Comparison of ENCODE assay signal across 9 cellular contexts in the genomic region with DNA sequence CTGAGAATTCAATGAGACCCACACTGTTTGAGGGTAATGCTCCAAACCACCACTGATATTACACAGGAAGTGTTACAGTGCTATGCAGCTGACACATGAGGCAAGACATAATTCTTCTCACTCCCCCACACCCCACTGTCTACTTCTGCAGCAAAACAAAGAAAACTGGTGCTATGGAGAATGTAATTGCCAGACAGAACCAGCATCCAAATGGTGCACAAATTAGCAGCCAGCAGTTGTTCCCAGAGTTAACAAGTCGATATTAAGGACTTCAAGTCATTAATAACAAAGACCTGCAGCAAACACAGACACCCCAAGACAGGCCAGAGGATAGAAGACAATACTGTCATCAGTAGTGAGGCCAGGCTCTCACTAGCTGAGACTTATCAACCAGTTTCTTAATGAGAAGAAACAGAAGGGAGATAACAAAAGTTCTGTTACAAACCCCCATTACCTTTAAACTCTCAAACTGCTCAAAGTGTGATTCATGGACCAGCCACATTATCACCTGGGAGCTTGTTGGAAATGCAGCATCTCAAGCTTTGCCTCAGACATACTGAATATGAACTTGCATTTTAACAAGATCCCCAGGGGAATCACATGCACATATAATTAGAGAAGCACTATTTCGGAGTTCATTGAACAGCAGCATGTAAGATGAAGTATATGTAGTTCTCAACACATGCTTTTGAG. TPM values are rescaled to one million over a fixed set of nuclear protein-coding genes. Genes with fewer than 3 reads are reported as not detected.
A peak's percentile ranks its signal among the peaks of the same experiment; 100 is the strongest.
DNase-seq lines count a peak whose midpoint lies in the region; ATAC-seq and TF ChIP-seq lines count a peak whose summit lies in the region.
"Had no signal": no experiment of that assay in that cellular context is flagged by ENCODE, and none has a peak within 500 bp of the region (broad histone marks: within the 10 kb centered on the region; RNA-seq: fewer than 3 reads in every experiment).

No MANE protein-coding gene starts in this region.

- no peaks in the 10 kb centered on the region for H4K20me1 ChIP-seq in GM23338 (replicated peaks; ENCODE audit: insufficient read depth)

- no peaks in the 10 kb centered on the region for H3F3A ChIP-seq in GM23338 (replicated peaks; ENCODE audit: low read depth)

- no peaks in the 10 kb centered on the region for H3K9me3 Mint-ChIP-seq in GM23338

- H3K4me1 Mint-ChIP-seq in GM23338, result no peaks in the 10 kb centered on the region

- H3K9me3 ChIP-seq in aorta (ENCODE audit: control insufficient read depth, low read length) (no peaks in the 10 kb centered on the region), Peyer's patch (no peaks in the 10 kb centered on the region)
- H3K9me3 ChIP-seq: heart left ventricle had no signal

- H3K4me3 ChIP-seq in AG10803 (ENCODE audit: low read length) (no peak overlapping the region), GM23338 (no peak overlapping the region), fibroblast of the aortic adventitia (ENCODE audit: low read depth, low read length) (no peak overlapping the region), aorta (ENCODE audit: low read length in 2 of 2) (no peak overlapping the region), Peyer's patch (no peak overlapping the region)
- H3K4me3 ChIP-seq: heart left ventricle had no signal

- WGBS in aorta, 2 donors, result 70 to 79% methylated on average over 2 of the region's 2 CpGs

- H3K36me3 ChIP-seq in GM23338 (ENCODE audit: insufficient read depth) (no peaks in the 10 kb centered on the region), aorta (ENCODE audit: control insufficient read depth in 1 of 2, insufficient read depth in 2 of 2, low read length in 1 of 2) (no peaks in the 10 kb centered on the region), Peyer's patch (no peaks in the 10 kb centered on the region)
- H3K36me3 ChIP-seq: heart left ventricle had no signal

- no peak for TF ChIP-seq POLR2A in Peyer's patch (IDR thresholded peaks at IDR 0.05)

- H3K4me1 ChIP-seq in GM23338 (ENCODE audit: insufficient read depth) (no peaks in the 10 kb centered on the region), aorta (ENCODE audit: control insufficient read depth in 1 of 2, insufficient read depth in 2 of 2, low read length in 2 of 2) (no peaks in the 10 kb centered on the region), Peyer's patch (no peaks in the 10 kb centered on the region)

- no peaks in the 10 kb centered on the region for H3K79me2 ChIP-seq in GM23338 (replicated peaks; ENCODE audit: insufficient read depth)

- no peaks in the 10 kb centered on the region for H3K36me3 Mint-ChIP-seq in GM23338 (ENCODE audit: low read depth)

- H2AFZ ChIP-seq in GM23338, result peak overlapping the region; percentile 19; the same call in 1 of the 2 replicates

- H3K27me3 ChIP-seq in GM23338 (ENCODE audit: insufficient read depth) (no peaks in the 10 kb centered on the region), aorta (ENCODE audit: control insufficient read depth in 1 of 2, insufficient read depth in 2 of 2, low read length in 1 of 2) (no peaks in the 10 kb centered on the region), Peyer's patch (no peaks in the 10 kb centered on the region)
- H3K27me3 ChIP-seq: heart left ventricle had no signal

- TF ChIP-seq CTCF in AG10803 (conservative IDR thresholded peaks at IDR 0.05; ENCODE audit: low read length) (no peak), GM23338 (conservative IDR thresholded peaks at IDR 0.05; ENCODE audit: low read depth in 2 of 2) (no peak), fibroblast of the aortic adventitia (IDR thresholded peaks at IDR 0.05; ENCODE audit: insufficient read depth, low read length) (no peak), Peyer's patch (IDR thresholded peaks at IDR 0.05) (no peak)

- H3K4me2 ChIP-seq in GM23338, result no peak overlapping the region

- ATAC-seq in GM23338 (no peak), HG03108 (IDR thresholded peaks at IDR 0.05; ENCODE audit: unreplicated experiment) (no peak), aorta (ENCODE audit: low FRiP score) (no peak), HG03432 (IDR thresholded peaks at IDR 0.05; ENCODE audit: unreplicated experiment) (no peak)

- DNase-seq in AG10803 (ENCODE audit: low read depth) (peak; percentile 36), GM23338 (ENCODE audit: low spot score) (no peak), SIG-M5 (lab: John Stamatoyannopoulos, UW) (peak; percentile 35), fibroblast of the aortic adventitia (ENCODE audit: low read depth) (peak; percentile 38), aorta (no peak), Peyer's patch (no peak)
- DNase-seq: heart left ventricle had no signal

- peaks cover 5% of the 10 kb centered on the region; the same call in 1 of the 2 replicates for H3K9me2 ChIP-seq in GM23338 (ENCODE audit: insufficient read depth)

- H3K27ac Mint-ChIP-seq in GM23338, result no peak overlapping the region

- H3K27ac ChIP-seq in GM23338 (ENCODE audit: low read depth) (no peak overlapping the region), aorta (ENCODE audit: low read depth in 1 of 2, low read length in 2 of 2) (no peak overlapping the region), Peyer's patch (no peak overlapping the region)

- no peak overlapping the region for H3K4me3 Mint-ChIP-seq in GM23338

- intact Hi-C loops in aorta (cut with DNase I), result no loop called here

- peaks cover 3% of the 10 kb centered on the region for H3K27me3 Mint-ChIP-seq in GM23338 (ENCODE audit: insufficient read depth, low read depth, poor library complexity)

TF ChIP-seq in GM23338, 12 proteins besides CTCF, POLR2A, EP300 and RAD21 (continues in another document):
- TF ChIP-seq, protein P1, sequence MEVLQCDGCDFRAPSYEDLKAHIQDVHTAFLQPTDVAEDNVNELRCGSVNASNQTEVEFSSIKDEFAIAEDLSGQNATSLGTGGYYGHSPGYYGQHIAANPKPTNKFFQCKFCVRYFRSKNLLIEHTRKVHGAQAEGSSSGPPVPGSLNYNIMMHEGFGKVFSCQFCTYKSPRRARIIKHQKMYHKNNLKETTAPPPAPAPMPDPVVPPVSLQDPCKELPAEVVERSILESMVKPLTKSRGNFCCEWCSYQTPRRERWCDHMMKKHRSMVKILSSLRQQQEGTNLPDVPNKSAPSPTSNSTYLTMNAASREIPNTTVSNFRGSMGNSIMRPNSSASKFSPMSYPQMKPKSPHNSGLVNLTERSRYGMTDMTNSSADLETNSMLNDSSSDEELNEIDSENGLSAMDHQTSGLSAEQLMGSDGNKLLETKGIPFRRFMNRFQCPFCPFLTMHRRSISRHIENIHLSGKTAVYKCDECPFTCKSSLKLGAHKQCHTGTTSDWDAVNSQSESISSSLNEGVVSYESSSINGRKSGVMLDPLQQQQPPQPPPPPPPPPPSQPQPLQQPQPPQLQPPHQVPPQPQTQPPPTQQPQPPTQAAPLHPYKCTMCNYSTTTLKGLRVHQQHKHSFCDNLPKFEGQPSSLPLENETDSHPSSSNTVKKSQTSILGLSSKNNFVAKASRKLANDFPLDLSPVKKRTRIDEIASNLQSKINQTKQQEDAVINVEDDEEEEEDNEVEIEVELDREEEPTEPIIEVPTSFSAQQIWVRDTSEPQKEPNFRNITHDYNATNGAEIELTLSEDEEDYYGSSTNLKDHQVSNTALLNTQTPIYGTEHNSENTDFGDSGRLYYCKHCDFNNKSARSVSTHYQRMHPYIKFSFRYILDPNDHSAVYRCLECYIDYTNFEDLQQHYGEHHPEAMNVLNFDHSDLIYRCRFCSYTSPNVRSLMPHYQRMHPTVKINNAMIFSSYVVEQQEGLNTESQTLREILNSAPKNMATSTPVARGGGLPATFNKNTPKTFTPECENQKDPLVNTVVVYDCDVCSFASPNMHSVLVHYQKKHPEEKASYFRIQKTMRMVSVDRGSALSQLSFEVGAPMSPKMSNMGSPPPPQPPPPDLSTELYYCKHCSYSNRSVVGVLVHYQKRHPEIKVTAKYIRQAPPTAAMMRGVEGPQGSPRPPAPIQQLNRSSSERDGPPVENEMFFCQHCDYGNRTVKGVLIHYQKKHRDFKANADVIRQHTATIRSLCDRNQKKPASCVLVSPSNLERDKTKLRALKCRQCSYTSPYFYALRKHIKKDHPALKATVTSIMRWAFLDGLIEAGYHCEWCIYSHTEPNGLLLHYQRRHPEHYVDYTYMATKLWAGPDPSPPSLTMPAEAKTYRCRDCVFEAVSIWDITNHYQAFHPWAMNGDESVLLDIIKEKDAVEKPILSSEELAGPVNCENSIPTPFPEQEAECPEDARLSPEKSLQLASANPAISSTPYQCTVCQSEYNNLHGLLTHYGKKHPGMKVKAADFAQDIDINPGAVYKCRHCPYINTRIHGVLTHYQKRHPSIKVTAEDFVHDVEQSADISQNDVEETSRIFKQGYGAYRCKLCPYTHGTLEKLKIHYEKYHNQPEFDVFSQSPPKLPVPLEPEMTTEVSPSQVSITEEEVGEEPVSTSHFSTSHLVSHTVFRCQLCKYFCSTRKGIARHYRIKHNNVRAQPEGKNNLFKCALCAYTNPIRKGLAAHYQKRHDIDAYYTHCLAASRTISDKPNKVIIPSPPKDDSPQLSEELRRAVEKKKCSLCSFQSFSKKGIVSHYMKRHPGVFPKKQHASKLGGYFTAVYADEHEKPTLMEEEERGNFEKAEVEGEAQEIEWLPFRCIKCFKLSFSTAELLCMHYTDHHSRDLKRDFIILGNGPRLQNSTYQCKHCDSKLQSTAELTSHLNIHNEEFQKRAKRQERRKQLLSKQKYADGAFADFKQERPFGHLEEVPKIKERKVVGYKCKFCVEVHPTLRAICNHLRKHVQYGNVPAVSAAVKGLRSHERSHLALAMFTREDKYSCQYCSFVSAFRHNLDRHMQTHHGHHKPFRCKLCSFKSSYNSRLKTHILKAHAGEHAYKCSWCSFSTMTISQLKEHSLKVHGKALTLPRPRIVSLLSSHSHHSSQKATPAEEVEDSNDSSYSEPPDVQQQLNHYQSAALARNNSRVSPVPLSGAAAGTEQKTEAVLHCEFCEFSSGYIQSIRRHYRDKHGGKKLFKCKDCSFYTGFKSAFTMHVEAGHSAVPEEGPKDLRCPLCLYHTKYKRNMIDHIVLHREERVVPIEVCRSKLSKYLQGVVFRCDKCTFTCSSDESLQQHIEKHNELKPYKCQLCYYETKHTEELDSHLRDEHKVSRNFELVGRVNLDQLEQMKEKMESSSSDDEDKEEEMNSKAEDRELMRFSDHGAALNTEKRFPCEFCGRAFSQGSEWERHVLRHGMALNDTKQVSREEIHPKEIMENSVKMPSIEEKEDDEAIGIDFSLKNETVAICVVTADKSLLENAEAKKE (CRISPR knock-in tag; IDR thresholded peaks at IDR 0.05), result no peak
- TF ChIP-seq ZNF331 (CRISPR knock-in tag; IDR thresholded peaks at IDR 0.05; ENCODE audit: low read depth) (no peak), CREB1 (CRISPR knock-in tag; IDR thresholded peaks at IDR 0.05; ENCODE audit: low read depth) (no peak), EZH2 (IDR thresholded peaks at IDR 0.05; ENCODE audit: low read depth, unreplicated experiment) (no peak), NANOG (IDR thresholded peaks at IDR 0.05; ENCODE audit: borderline replicate concordance) (no peak), EZH2phosphoT487 (IDR thresholded peaks at IDR 0.05; ENCODE audit: unreplicated experiment) (no peak), JUNB (IDR thresholded peaks at IDR 0.05; ENCODE audit: unreplicated experiment) (no peak)

RNA-seq across cellular contexts. Expression of a gene that starts 58.7 kb away (rescaled TPM):
- total RNA-seq in GM23338 (2014; rRNA removed; shearing (Covaris generic)), result 45.0 and 55.4 TPM in 2 replicates
- polyA plus RNA-seq in GM23338 (2016; fragmentation: Nextera tagmentation; extraction: Ambion mirVana), result 17.8 and 19.1 TPM in 2 replicates
- 53.0 and 139 TPM in 2 replicates for total RNA-seq in fibroblast of the aortic adventitia (ENCODE audit: low replicate concordance)
- 100 to 1,000 TPM; 223 to 239 TPM for total RNA-seq in aorta
- polyA plus RNA-seq in aorta, result 10 to 100 TPM; 12.5 to 16.5 TPM
- 10 to 100 TPM; 28.7 to 74.3 (median 54.6) TPM for total RNA-seq in Peyer's patch

Comparison
In these comparisons a context has a peak if more than half of its experiments do, and no peak if none do; other contexts are left out.
1. DNase-seq: peak in AG10803 (single experiment), SIG-M5 (single experiment) and fibroblast of the aortic adventitia (single experiment); none in GM23338 (single experiment), aorta (0 of 2) and Peyer's patch (0 of 3).